Comparison of ENCODE assay signal across 22 cellular contexts in the genomic region with DNA sequence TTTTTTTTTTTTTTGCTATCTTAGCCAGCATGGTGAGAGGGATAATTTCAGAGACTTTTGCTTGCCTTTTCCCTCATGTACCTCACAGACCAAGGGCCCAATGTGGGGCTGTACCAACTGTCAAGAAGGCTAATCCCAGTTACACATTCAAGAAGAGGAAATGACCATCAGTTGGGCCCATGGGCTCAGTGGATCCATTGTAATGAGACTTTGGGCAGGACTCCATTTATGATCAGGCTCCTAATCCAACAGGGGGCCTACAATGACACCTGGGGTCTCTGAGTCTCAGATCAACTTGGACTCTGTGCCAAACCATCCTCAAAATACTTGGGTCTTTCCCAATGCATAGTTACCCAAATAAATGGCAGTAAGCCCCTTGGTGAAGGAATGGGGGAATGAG.
"Had no signal": no experiment of that assay in that cellular context is flagged by ENCODE, and none has a peak within 500 bp of the region (broad histone marks: within the 10 kb centered on the region; RNA-seq: fewer than 3 reads in every experiment).

No MANE protein-coding gene starts in this region.

- H3K27me3 ChIP-seq: gastrocnemius medialis, left lung had no signal

- H3K4me3 ChIP-seq: gastrocnemius medialis, heart right ventricle, left lung, lower lobe of right lung had no signal

- H3K9me3 Mint-ChIP-seq: dendritic cell treated with granulocyte-macrophage colony-stimulating factor and Interleukin-4, amounts not matched to agents 40 ng/mL and 50 ng/mL, for 4 days; memory B cell; natural killer cell had no signal

- H3K4me3 Mint-ChIP-seq: dendritic cell treated with granulocyte-macrophage colony-stimulating factor and Interleukin-4, amounts not matched to agents 40 ng/mL and 50 ng/mL, for 4 days; memory B cell; naive thymus-derived CD4-positive, alpha-beta T cell; natural killer cell had no signal

- H3K36me3 ChIP-seq: gastrocnemius medialis, heart right ventricle, left lung, lower lobe of right lung had no signal

- H3K4me1 Mint-ChIP-seq: memory B cell; naive thymus-derived CD4-positive, alpha-beta T cell; natural killer cell had no signal

- ATAC-seq: esophagus mucosa; gastrocnemius medialis; heart right ventricle; left cardiac atrium; left lung; left ventricle myocardium superior; lower lobe of right lung; naive thymus-derived CD4-positive, alpha-beta T cell; natural killer cell had no signal

- H3K9me3 ChIP-seq: gastrocnemius medialis, heart right ventricle, left lung, lower lobe of right lung had no signal

- DNase-seq: cortex of kidney; effector CD4-positive, alpha-beta T cell; effector memory CD4-positive, alpha-beta T cell; erythroblast; foreskin melanocyte; gastrocnemius medialis; glutamatergic neuron; heart right ventricle; hippocampal formation; left cardiac atrium; left lung; left ventricle myocardium superior; lower lobe of right lung; mammary epithelial cell; mesendoderm; midbrain; naive thymus-derived CD4-positive, alpha-beta T cell; natural killer cell had no signal

- H3K4me1 ChIP-seq: gastrocnemius medialis, heart right ventricle, left lung, lower lobe of right lung had no signal

- H3K27ac Mint-ChIP-seq: dendritic cell treated with granulocyte-macrophage colony-stimulating factor and Interleukin-4, amounts not matched to agents 40 ng/mL and 50 ng/mL, for 4 days; memory B cell; naive thymus-derived CD4-positive, alpha-beta T cell; natural killer cell had no signal

- H3K36me3 Mint-ChIP-seq: memory B cell; naive thymus-derived CD4-positive, alpha-beta T cell; natural killer cell had no signal

- H3K27ac ChIP-seq: epithelial cell of prostate, gastrocnemius medialis, heart right ventricle, left lung, lower lobe of right lung had no signal
